In the genomic region with DNA sequence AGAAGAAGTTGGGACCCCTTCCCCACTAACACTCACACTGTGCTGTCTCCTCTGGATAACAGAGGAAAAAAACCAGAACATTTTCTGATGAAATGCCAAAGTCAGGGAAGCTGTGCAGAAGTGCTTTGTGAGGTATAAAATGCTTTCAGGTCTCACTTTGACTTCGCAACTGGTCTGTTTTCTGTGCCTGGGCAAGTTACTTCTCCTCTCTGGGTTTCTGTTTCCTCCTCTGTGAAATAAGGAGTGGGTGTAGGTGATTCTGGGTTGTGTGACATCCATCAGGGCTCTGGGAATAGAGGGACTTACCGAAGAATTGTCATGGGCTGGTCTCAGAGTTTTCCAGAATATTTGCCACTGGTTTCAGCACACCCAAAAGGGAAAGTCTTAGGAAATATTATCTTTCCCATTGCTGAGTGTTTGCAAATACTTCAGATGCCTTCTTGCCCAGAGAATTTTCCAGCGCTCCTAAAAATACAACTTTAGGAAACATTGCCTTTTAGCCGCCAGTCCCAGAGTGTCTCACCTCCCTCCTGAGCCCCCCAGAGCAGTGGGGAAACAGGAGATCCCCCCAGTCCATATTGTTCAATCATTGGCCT, we compare ENCODE assay signal across 11 cellular contexts.
A peak's percentile ranks its signal among the peaks of the same experiment; 100 is the strongest.
DNase-seq lines count a peak whose midpoint lies in the region; ATAC-seq and TF ChIP-seq lines count a peak whose summit lies in the region.
"Had no signal": no experiment of that assay in that cellular context is flagged by ENCODE, and none has a peak within 500 bp of the region (broad histone marks: within the 10 kb centered on the region; RNA-seq: fewer than 3 reads in every experiment).

No MANE protein-coding gene starts in this region.

- intact Hi-C loops in upper lobe of right lung (cut with DNase I) = no loop called here

- no peaks in the 10 kb centered on the region for H3K36me3 ChIP-seq in upper lobe of right lung
- H3K36me3 ChIP-seq: breast epithelium had no signal

- TF ChIP-seq CTCF in mesothelial cell of epicardium (IDR thresholded peaks at IDR 0.05; ENCODE audit: unreplicated experiment) (no peak), upper lobe of right lung (IDR thresholded peaks at IDR 0.05) (no peak)

- H3K27me3 ChIP-seq in upper lobe of right lung = no peaks in the 10 kb centered on the region
- H3K27me3 ChIP-seq: breast epithelium had no signal

- peak; percentile 12 to 16 for ATAC-seq in activated T-cell treated with anti-CD3 and anti-CD28 coated beads, Interleukin-2, amount 50 U/mL, for 72 hours (replicated peaks in 1 of 2)
- ATAC-seq in upper lobe of right lung (no peak), HG02981 (IDR thresholded peaks at IDR 0.05; ENCODE audit: unreplicated experiment) (no peak), GM19351 (IDR thresholded peaks at IDR 0.05; ENCODE audit: unreplicated experiment) (no peak)
- ATAC-seq in stimulated activated memory B cell treated with anti-CD40 and anti-IgM and Interleukin-4, amounts not matched to agents 10 μg/mL and 1 μg/mL and 100 μg/mL, for 72 hours = no peak

- peak overlapping the region; percentile 36 for H3K4me3 ChIP-seq in upper lobe of right lung

- no peaks in the 10 kb centered on the region for H3K9me3 ChIP-seq in upper lobe of right lung
- H3K9me3 ChIP-seq: breast epithelium had no signal

- H3K4me3 Mint-ChIP-seq in activated T-cell treated with anti-CD3 and anti-CD28 coated beads, Interleukin-2, amount 50 U/mL, for 72 hours = peak overlapping the region; percentile 92 to 95
- peak overlapping the region; percentile 81 for H3K4me3 Mint-ChIP-seq in activated naive CD8-positive, alpha-beta T cell treated with anti-CD3 and anti-CD28 coated beads for 36 hours
- peak overlapping the region; percentile 35 for H3K4me3 Mint-ChIP-seq in mesothelial cell of epicardium
- H3K4me3 Mint-ChIP-seq in stimulated activated memory B cell treated with anti-CD40 and anti-IgM and Interleukin-4, amounts not matched to agents 10 μg/mL and 1 μg/mL and 100 μg/mL, for 72 hours = no peak overlapping the region

- no peaks in the 10 kb centered on the region for H3K27me3 Mint-ChIP-seq in activated T-cell treated with anti-CD3 and anti-CD28 coated beads, Interleukin-2, amount 50 U/mL, for 72 hours (ENCODE audit: low read depth)
- no peaks in the 10 kb centered on the region for H3K27me3 Mint-ChIP-seq in activated naive CD8-positive, alpha-beta T cell treated with anti-CD3 and anti-CD28 coated beads for 36 hours
- no peaks in the 10 kb centered on the region for H3K27me3 Mint-ChIP-seq in mesothelial cell of epicardium (ENCODE audit: low read depth)
- peaks cover 58% of the 10 kb centered on the region for H3K27me3 Mint-ChIP-seq in stimulated activated memory B cell treated with anti-CD40 and anti-IgM and Interleukin-4, amounts not matched to agents 10 μg/mL and 1 μg/mL and 100 μg/mL, for 72 hours

- peak in 1 of 2 donors; percentile 33 for DNase-seq in activated T-cell treated with anti-CD3 and anti-CD28 coated beads, Interleukin-2, amount 50 U/mL, for 72 hours
- DNase-seq in activated T-cell treated with anti-CD3 and anti-CD28 coated beads, Interleukin-2, amount 50 U/mL, for 1 hour = no peak
- no peak for DNase-seq in activated naive CD8-positive, alpha-beta T cell treated with anti-CD3 and anti-CD28 coated beads for 36 hours
- DNase-seq in mesothelial cell of epicardium (ENCODE audit: low spot score in 2 of 2, unreplicated experiment in 2 of 2) (no peak), upper lobe of right lung (no peak)
- DNase-seq: NCI-H69; stimulated activated naive CD4-positive, alpha-beta T cell treated with Interleukin-2 at 50 U/mL for 16 hours had no signal

- H3K27ac Mint-ChIP-seq in activated T-cell treated with anti-CD3 and anti-CD28 coated beads, Interleukin-2, amount 50 U/mL, for 72 hours = peak overlapping the region; percentile 88
- peak overlapping the region; percentile 91 for H3K27ac Mint-ChIP-seq in activated naive CD8-positive, alpha-beta T cell treated with anti-CD3 and anti-CD28 coated beads for 36 hours
- H3K27ac Mint-ChIP-seq in mesothelial cell of epicardium = peak overlapping the region; percentile 94
- H3K27ac Mint-ChIP-seq in stimulated activated memory B cell treated with anti-CD40 and anti-IgM and Interleukin-4, amounts not matched to agents 10 μg/mL and 1 μg/mL and 100 μg/mL, for 72 hours = no peak overlapping the region

- H3K4me1 Mint-ChIP-seq in activated T-cell treated with anti-CD3 and anti-CD28 coated beads, Interleukin-2, amount 50 U/mL, for 72 hours (ENCODE audit: low read depth) = peaks cover 90% of the 10 kb centered on the region
- peaks cover 85% of the 10 kb centered on the region for H3K4me1 Mint-ChIP-seq in activated naive CD8-positive, alpha-beta T cell treated with anti-CD3 and anti-CD28 coated beads for 36 hours
- H3K4me1 Mint-ChIP-seq in mesothelial cell of epicardium = peaks cover 18% of the 10 kb centered on the region
- peaks cover 9% of the 10 kb centered on the region for H3K4me1 Mint-ChIP-seq in stimulated activated memory B cell treated with anti-CD40 and anti-IgM and Interleukin-4, amounts not matched to agents 10 μg/mL and 1 μg/mL and 100 μg/mL, for 72 hours

- peaks cover 20% of the 10 kb centered on the region for H3K4me1 ChIP-seq in upper lobe of right lung
- H3K4me1 ChIP-seq: breast epithelium had no signal

- H3K27ac ChIP-seq in upper lobe of right lung = no peak overlapping the region
- H3K27ac ChIP-seq: breast epithelium had no signal

- H3K9me3 Mint-ChIP-seq in activated T-cell treated with anti-CD3 and anti-CD28 coated beads, Interleukin-2, amount 50 U/mL, for 72 hours = no peaks in the 10 kb centered on the region
- no peaks in the 10 kb centered on the region for H3K9me3 Mint-ChIP-seq in activated naive CD8-positive, alpha-beta T cell treated with anti-CD3 and anti-CD28 coated beads for 36 hours
- no peaks in the 10 kb centered on the region for H3K9me3 Mint-ChIP-seq in mesothelial cell of epicardium
- no peaks in the 10 kb centered on the region for H3K9me3 Mint-ChIP-seq in stimulated activated memory B cell treated with anti-CD40 and anti-IgM and Interleukin-4, amounts not matched to agents 10 μg/mL and 1 μg/mL and 100 μg/mL, for 72 hours

- H3K36me3 Mint-ChIP-seq in activated T-cell treated with anti-CD3 and anti-CD28 coated beads, Interleukin-2, amount 50 U/mL, for 72 hours (ENCODE audit: insufficient read depth in 2 of 2) = no peaks in the 10 kb centered on the region
- H3K36me3 Mint-ChIP-seq in activated naive CD8-positive, alpha-beta T cell treated with anti-CD3 and anti-CD28 coated beads for 36 hours = peaks cover 3% of the 10 kb centered on the region
- no peaks in the 10 kb centered on the region for H3K36me3 Mint-ChIP-seq in mesothelial cell of epicardium
- H3K36me3 Mint-ChIP-seq in stimulated activated memory B cell treated with anti-CD40 and anti-IgM and Interleukin-4, amounts not matched to agents 10 μg/mL and 1 μg/mL and 100 μg/mL, for 72 hours = no peaks in the 10 kb centered on the region

Comparison
In these comparisons a context has a peak if more than half of its experiments do, and no peak if none do; other contexts are left out.
1. ATAC-seq: peak in activated T-cell treated with anti-CD3 and anti-CD28 coated beads, Interleukin-2, amount 50 U/mL, for 72 hours (2 of 2); none in upper lobe of right lung (single experiment), HG02981 (single experiment), GM19351 (single experiment) and stimulated activated memory B cell treated with anti-CD40 and anti-IgM and Interleukin-4, amounts not matched to agents 10 μg/mL and 1 μg/mL and 100 μg/mL, for 72 hours (single experiment).